In the genomic region with DNA sequence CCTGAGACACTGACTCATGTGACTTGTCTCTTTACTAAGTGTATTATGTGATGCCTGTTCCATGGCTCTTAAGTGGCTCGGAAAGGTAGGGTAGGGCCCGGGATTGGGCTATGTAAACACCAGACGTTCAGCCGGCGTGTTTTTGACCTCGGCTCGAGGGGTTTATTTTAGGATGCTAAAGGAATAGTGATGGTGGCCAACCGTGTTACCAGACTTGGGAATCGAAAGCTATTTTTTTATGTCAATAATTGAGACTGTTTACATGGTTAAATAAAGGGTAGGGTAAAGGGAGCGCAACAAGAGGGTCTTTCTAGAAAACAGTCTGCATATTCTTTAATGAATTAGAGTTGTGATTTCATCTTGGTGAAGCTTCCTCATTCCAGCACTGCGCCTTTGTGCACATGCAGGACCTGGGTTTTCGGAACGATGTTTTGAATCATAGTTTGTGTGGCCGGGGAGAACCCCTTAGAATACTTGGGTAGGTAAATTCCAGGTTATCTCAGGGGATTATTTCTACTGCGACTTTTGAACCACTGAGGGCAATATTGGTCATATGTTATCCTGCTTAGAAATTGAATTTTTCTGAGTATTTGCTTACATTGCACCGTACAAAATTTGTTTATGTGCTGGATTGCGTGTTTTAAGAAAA, we compare ENCODE assay signal across 8 cellular contexts. TPM values are rescaled to one million over a fixed set of nuclear protein-coding genes. Genes with fewer than 3 reads are reported as not detected.
DNase-seq lines count a peak whose midpoint lies in the region; ATAC-seq and TF ChIP-seq lines count a peak whose summit lies in the region.

No MANE protein-coding gene starts in this region.

- H3K27ac ChIP-seq in C4-2B: peak overlapping the region; percentile 65
- H3K27ac ChIP-seq in HUES64 (ENCODE audit: low read depth, low read length): no peak overlapping the region
- peak overlapping the region; percentile 98 to 99 for H3K27ac ChIP-seq in breast epithelium

- TF ChIP-seq CTCF in C4-2B (conservative IDR thresholded peaks at IDR 0.05) (no peak), breast epithelium (IDR thresholded peaks at IDR 0.05) (no peak)

- H3K27me3 ChIP-seq in HUES64 (ENCODE audit: insufficient read depth, low read length) (no peaks in the 10 kb centered on the region), breast epithelium (no peaks in the 10 kb centered on the region)

- peak in 30 of 34 experiments; percentile 17 to 59 (median 38) for DNase-seq in T-cell
- no peak for DNase-seq in breast epithelium (ENCODE audit: low spot score in 2 of 2)
- DNase-seq in left colon: peak in 1 of 2 donors; percentile 29
- peak; percentile 39 for DNase-seq in stimulated activated CD4-positive, alpha-beta T cell treated with anti-CD3 and anti-CD28 coated beads, Interleukin-4, amount 100 ng/mL, for 1 hour
- DNase-seq in NCI-H1092 treated with DMSO at 0.1 percent for 48 hours (lab: John Stamatoyannopoulos, UW): no peak

- POLR2A ChIA-PET in T-cell (lab: Charles Lee): interaction anchor here (0.6 to 1.4 kb wide), 5 partner anchors 27 to 446 kb away, joined by 3 to 11 read pairs (median 6); no protein-coding TSS in a partner anchor

- TF ChIP-seq POLR2A in breast epithelium (IDR thresholded peaks at IDR 0.05): no peak

- H3K36me3 ChIP-seq in HUES64 (ENCODE audit: insufficient read depth, low read length) (no peaks in the 10 kb centered on the region), breast epithelium (no peaks in the 10 kb centered on the region)

- peak overlapping the region; percentile 96 to 99 for H3K27ac Mint-ChIP-seq in T-cell

- intact Hi-C loops in breast epithelium (cut with DNase I; ENCODE audit: low total_unique reads) (loop anchor here (10.0 kb wide), 1 partner anchor 165 kb away; no protein-coding TSS in a partner anchor), left colon (cut with DNase I, micrococcal nuclease) (loop anchor here in 1 of 2 donors (5.0 to 10.0 kb wide), 2 partner anchors 135 to 173 kb away; partner anchors contain the start of gene ZNF639)

- no peaks in the 10 kb centered on the region for H3K9me3 Mint-ChIP-seq in T-cell

- CTCF ChIA-PET in T-cell (lab: Charles Lee): interaction anchor here (0.5 to 1.6 kb wide), 7 partner anchors 46 to 413 kb away, joined by 3 to 7 read pairs (median 3); partner anchors contain the start of gene ACTL6A (in 1 of the 2)

- H3K4me3 Mint-ChIP-seq in T-cell: peak overlapping the region in 2 of 3 donors; percentile 95 to 99

- no peaks in the 10 kb centered on the region for H3K36me3 Mint-ChIP-seq in T-cell

- H3K27me3 Mint-ChIP-seq in T-cell: no peaks in the 10 kb centered on the region

- H3K4me1 Mint-ChIP-seq in T-cell: peaks cover 45 to 49% (median 49%) of the 10 kb centered on the region in 3 donors

- peak overlapping the region; percentile 72 for H3K4me3 ChIP-seq in HUES64 (ENCODE audit: low read length)
- H3K4me3 ChIP-seq in breast epithelium: peak overlapping the region; percentile 94 to 99 (median 97)

- 8% methylated on average over 17 of the region's 17 CpGs for WGBS in HUES64

- no peaks in the 10 kb centered on the region for H3K9me3 ChIP-seq in HUES64 (ENCODE audit: insufficient read depth, low read depth, low read length)
- H3K9me3 ChIP-seq in breast epithelium: no peaks in the 10 kb centered on the region

- H3K4me1 ChIP-seq in HUES64 (ENCODE audit: insufficient read depth, low read length) (peaks cover 18% of the 10 kb centered on the region), breast epithelium (peaks cover 0 to 12% of the 10 kb centered on the region in 2 donors)

- H3K9ac ChIP-seq in HUES64 (ENCODE audit: low read depth, low read length): peak overlapping the region; percentile 85

- peak; percentile 27 for ATAC-seq in GM19463 (IDR thresholded peaks at IDR 0.05; ENCODE audit: unreplicated experiment)
- peak in 1 of 4 experiments; percentile 16 for ATAC-seq in T-cell (replicated peaks in 1 of 4)
- ATAC-seq in left colon: peak; percentile 20

RNA-seq across cellular contexts. Expression of gene PIK3CA, which starts 1.2 kb away (rescaled TPM):
- 6.4 TPM for polyA plus RNA-seq in HUES64 (2013, experiment 1 of 2)
- polyA plus RNA-seq in HUES64 (2013, experiment 2 of 2): 6.5 TPM
- 10 to 100 TPM; 33.8 to 43.5 (median 34.8) TPM for total RNA-seq in T-cell
- 10 to 100 TPM; 34.1 to 43.0 (median 38.4) TPM for total RNA-seq in breast epithelium
- 10 to 100 TPM; 13.0 to 18.0 TPM for total RNA-seq in left colon

Comparison
In these comparisons a context has a peak if more than half of its experiments do, and no peak if none do; other contexts are left out.
1. DNase-seq: peak in T-cell (30 of 34) and stimulated activated CD4-positive, alpha-beta T cell treated with anti-CD3 and anti-CD28 coated beads, Interleukin-4, amount 100 ng/mL, for 1 hour (single experiment); none in breast epithelium (0 of 2) and NCI-H1092 treated with DMSO at 0.1 percent for 48 hours (single experiment).